Comparison of ENCODE assay signal across 2 cellular contexts in genomic region chr9:35397216-35397698, GRCh38.
TF ChIP-seq lines count a peak whose summit lies in the region.

No MANE protein-coding gene starts in this region.

TF ChIP-seq in GM12878, 131 proteins besides CTCF, POLR2A, EP300 and RAD21 (continued from another document):
- TF ChIP-seq PBX3 (IDR thresholded peaks at IDR 0.05; ENCODE audit: insufficient replicate concordance, low read depth, low read length), result no peak

TF ChIP-seq in SK-N-SH, 30 proteins besides CTCF, POLR2A, EP300 and RAD21 (continued from another document):
- TF ChIP-seq PBX3 (IDR thresholded peaks at IDR 0.05) (no peak), TCF12 (IDR thresholded peaks at IDR 0.05) (no peak), RCOR1 (IDR thresholded peaks at IDR 0.05; ENCODE audit: low read length) (no peak), MXI1 (IDR thresholded peaks at IDR 0.05; ENCODE audit: low read depth, low read length) (no peak), TEAD4 (IDR thresholded peaks at IDR 0.05; ENCODE audit: borderline replicate concordance, insufficient read depth) (no peak), POLR2AphosphoS5 (IDR thresholded peaks at IDR 0.05; ENCODE audit: low read depth, low read length) (no peak), ZBTB33 (IDR thresholded peaks at IDR 0.05; ENCODE audit: borderline replicate concordance, low read depth) (no peak), YY1 (IDR thresholded peaks at IDR 0.05; ENCODE audit: low read depth) (no peak), RXRA (IDR thresholded peaks at IDR 0.05; ENCODE audit: borderline replicate concordance, low read depth) (no peak), REST (IDR thresholded peaks at IDR 0.05; ENCODE audit: low read depth, low read length) (no peak), IRF3 (IDR thresholded peaks at IDR 0.05; ENCODE audit: low read depth, low read length) (no peak), FOXJ3 (CRISPR knock-in tag; IDR thresholded peaks at IDR 0.05) (no peak)
